Comparison of ENCODE assay signal across 8 cellular contexts in the genomic region with DNA sequence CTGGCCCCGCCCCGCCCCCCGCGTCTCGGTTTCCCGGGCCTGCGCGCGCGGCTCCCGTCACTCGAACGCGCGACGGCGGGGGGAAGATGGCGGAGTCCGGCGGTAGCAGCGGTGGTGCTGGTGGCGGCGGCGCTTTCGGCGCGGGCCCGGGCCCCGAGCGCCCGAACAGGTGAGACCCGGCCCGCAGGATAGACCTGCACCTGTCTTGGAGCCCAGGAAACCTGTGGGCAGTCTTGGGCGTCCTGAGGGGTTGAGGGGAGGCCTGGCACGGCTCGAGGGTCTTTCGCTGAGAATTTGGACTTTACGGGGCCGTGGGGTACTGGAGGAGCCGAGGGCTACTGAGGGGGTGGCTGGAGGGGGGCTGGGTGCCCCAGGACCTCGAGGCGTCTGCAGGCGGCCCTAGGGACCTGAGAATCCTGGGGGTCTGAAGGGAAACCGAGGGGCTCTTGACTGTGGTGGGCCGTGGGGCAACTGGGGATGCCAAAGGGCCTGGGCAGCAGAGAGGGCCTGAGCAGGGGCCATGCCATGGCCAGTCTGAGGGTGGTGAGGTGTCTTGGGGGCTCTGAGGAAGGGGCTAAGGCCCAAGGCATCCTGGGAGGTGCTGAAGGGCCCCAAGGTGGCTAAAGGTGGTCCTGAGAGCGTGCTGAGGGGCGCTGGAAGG. TPM values are rescaled to one million over a fixed set of nuclear protein-coding genes. Genes with fewer than 3 reads are reported as not detected.
DNase-seq lines count a peak whose midpoint lies in the region; ATAC-seq and TF ChIP-seq lines count a peak whose summit lies in the region.

A gene with protein sequence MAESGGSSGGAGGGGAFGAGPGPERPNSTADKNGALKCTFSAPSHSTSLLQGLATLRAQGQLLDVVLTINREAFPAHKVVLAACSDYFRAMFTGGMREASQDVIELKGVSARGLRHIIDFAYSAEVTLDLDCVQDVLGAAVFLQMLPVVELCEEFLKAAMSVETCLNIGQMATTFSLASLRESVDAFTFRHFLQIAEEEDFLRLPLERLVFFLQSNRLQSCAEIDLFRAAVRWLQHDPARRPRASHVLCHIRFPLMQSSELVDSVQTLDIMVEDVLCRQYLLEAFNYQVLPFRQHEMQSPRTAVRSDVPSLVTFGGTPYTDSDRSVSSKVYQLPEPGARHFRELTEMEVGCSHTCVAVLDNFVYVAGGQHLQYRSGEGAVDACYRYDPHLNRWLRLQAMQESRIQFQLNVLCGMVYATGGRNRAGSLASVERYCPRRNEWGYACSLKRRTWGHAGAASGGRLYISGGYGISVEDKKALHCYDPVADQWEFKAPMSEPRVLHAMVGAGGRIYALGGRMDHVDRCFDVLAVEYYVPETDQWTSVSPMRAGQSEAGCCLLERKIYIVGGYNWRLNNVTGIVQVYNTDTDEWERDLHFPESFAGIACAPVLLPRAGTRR (plus strand): TSS at position 60 of the 661 bp plus-strand sequence. CDS start 27 bp downstream, at position 87.

- no peaks in the 10 kb centered on the region for H3K9me2 ChIP-seq in Loucy (replicated peaks; ENCODE audit: low read depth, low read length)

- H3K27me3 ChIP-seq in CD4-positive, alpha-beta T cell (ENCODE audit: control insufficient read depth, insufficient read depth, low read length), result no peaks in the 10 kb centered on the region
- H3K27me3 ChIP-seq in Loucy (ENCODE audit: insufficient read depth, low read length, poor library complexity, severe bottlenecking) (no peaks in the 10 kb centered on the region), duodenal mucosa (ENCODE audit: control insufficient read depth in 1 of 2, insufficient read depth in 2 of 2, low read length in 2 of 2) (peaks cover 0 to 2% of the 10 kb centered on the region in 2 donors)

- peak within 1 kb of the TSS; percentile 90 for H2AFZ ChIP-seq in Loucy (ENCODE audit: low read length)

- peaks cover 19% of the 10 kb centered on the region; the same call in 1 of the 2 replicates for H3K79me2 ChIP-seq in Loucy (ENCODE audit: insufficient read depth, low read length)

- no peaks in the 10 kb centered on the region for H3K9me3 ChIP-seq in CD4-positive, alpha-beta T cell (ENCODE audit: control insufficient read depth, low read length)
- no peaks in the 10 kb centered on the region for H3K9me3 ChIP-seq in Loucy (ENCODE audit: insufficient read depth, low read depth, low read length)
- no peaks in the 10 kb centered on the region for H3K9me3 ChIP-seq in duodenal mucosa (ENCODE audit: control insufficient read depth in 1 of 2, low read length in 2 of 2)

- H3F3A ChIP-seq in Loucy (ENCODE audit: low read depth), result no peaks in the 10 kb centered on the region

- H3K4me1 ChIP-seq in Loucy (ENCODE audit: insufficient read depth, low read length, poor library complexity, severe bottlenecking) (peaks cover 11% of the 10 kb centered on the region), duodenal mucosa (ENCODE audit: control insufficient read depth in 1 of 2, insufficient read depth in 2 of 2, low read length in 2 of 2) (peaks cover 25 to 32% of the 10 kb centered on the region in 2 donors)

- H3K4me3 Mint-ChIP-seq in CD4-positive, alpha-beta T cell, result peak within 1 kb of the TSS; percentile 91
- H3K4me3 Mint-ChIP-seq in neural crest cell, result peak within 1 kb of the TSS; percentile 97

- peaks cover 5% of the 10 kb centered on the region for H4K20me1 ChIP-seq in Loucy (ENCODE audit: insufficient read depth, low read length, poor library complexity, severe bottlenecking)

- no peaks in the 10 kb centered on the region for H3K27me3 Mint-ChIP-seq in CD4-positive, alpha-beta T cell
- H3K27me3 Mint-ChIP-seq in neural crest cell (ENCODE audit: low read depth), result no peaks in the 10 kb centered on the region

- H3K4me2 ChIP-seq in Loucy (ENCODE audit: low read depth, low read length, poor library complexity, severe bottlenecking), result peak within 1 kb of the TSS; percentile 91

- H3K9me3 Mint-ChIP-seq in CD4-positive, alpha-beta T cell, result no peaks in the 10 kb centered on the region
- no peaks in the 10 kb centered on the region for H3K9me3 Mint-ChIP-seq in neural crest cell

- no peak for TF ChIP-seq CTCF in CD4-positive, alpha-beta T cell (IDR thresholded peaks at IDR 0.05)
- TF ChIP-seq CTCF in Loucy (conservative IDR thresholded peaks at IDR 0.05; ENCODE audit: low read length) (no peak), neural crest cell (conservative IDR thresholded peaks at IDR 0.05) (no peak), GM20000 (IDR thresholded peaks at IDR 0.05; ENCODE audit: extremely low read depth, missing control alignments) (no peak)

- peak within 1 kb of the TSS; percentile 72 for H3K27ac ChIP-seq in CD4-positive, alpha-beta T cell (ENCODE audit: low read depth, low read length)
- peak within 1 kb of the TSS; percentile 78 for H3K27ac ChIP-seq in duodenal mucosa (ENCODE audit: low read depth, low read length)

- H3K9ac ChIP-seq in Loucy (ENCODE audit: low read depth, low read length, poor library complexity, severe bottlenecking) (peak within 1 kb of the TSS; percentile 91), duodenal mucosa (ENCODE audit: low read depth in 1 of 2, low read length in 2 of 2) (peak within 1 kb of the TSS; percentile 69 to 85)

- POLR2A ChIA-PET in CD4-positive, alpha-beta T cell (lab: Charles Lee), result no interaction called here

- CTCF ChIA-PET in CD4-positive, alpha-beta T cell (lab: Charles Lee), result no interaction called here

- intact Hi-C loops in CD4-positive, alpha-beta T cell (cut with DNase I, micrococcal nuclease), result loop anchor here (1.0 to 5.0 kb wide), 9 partner anchors 43 to 500 kb away; partner anchors contain the start of genes COPE (in 1 of the 2), DDX49 (in 1 of the 2), ELL (in 1 of the 2) and REX1BD (in 1 of the 2)

- H3K36me3 ChIP-seq in Loucy (ENCODE audit: insufficient read depth, low read length), result no peaks in the 10 kb centered on the region
- H3K36me3 ChIP-seq in duodenal mucosa (ENCODE audit: control insufficient read depth in 1 of 2, insufficient read depth in 2 of 2, low read length in 2 of 2), result no peaks in the 10 kb centered on the region

- peak in 2 of 10 experiments; percentile 17 to 39 for DNase-seq in CD4-positive, alpha-beta T cell
- DNase-seq in neural crest cell (ENCODE audit: low read depth, low spot score), result no peak
- no peak for DNase-seq in SIG-M5 treated with dmso at 0.1 percent for 504 hours (lab: John Stamatoyannopoulos, UW; ENCODE audit: unreplicated experiment)
- DNase-seq in AML-193 (lab: John Stamatoyannopoulos, UW), result no peak
- no peak for DNase-seq in GM20000 (ENCODE audit: low spot score)
- DNase-seq in stimulated activated naive CD4-positive, alpha-beta T cell treated with Interleukin-2 at 50 U/mL for 16 hours (lab: John Stamatoyannopoulos, UW), result no peak

- H3K36me3 Mint-ChIP-seq in CD4-positive, alpha-beta T cell (ENCODE audit: low read depth), result no peaks in the 10 kb centered on the region
- no peaks in the 10 kb centered on the region for H3K36me3 Mint-ChIP-seq in neural crest cell (ENCODE audit: low read depth)

- peak within 1 kb of the TSS; percentile 83 for H3K27ac Mint-ChIP-seq in CD4-positive, alpha-beta T cell
- peak within 1 kb of the TSS; percentile 27 for H3K27ac Mint-ChIP-seq in neural crest cell (ENCODE audit: unreplicated experiment)

- H3K4me3 ChIP-seq in Loucy (ENCODE audit: low read length, poor library complexity, severe bottlenecking) (peak within 1 kb of the TSS; percentile 95), duodenal mucosa (ENCODE audit: low read depth in 1 of 2, low read length in 2 of 2) (peak within 1 kb of the TSS; percentile 73 to 80)

- no peak for ATAC-seq in CD4-positive, alpha-beta T cell (ENCODE audit: poor library complexity)

- H3K4me1 Mint-ChIP-seq in CD4-positive, alpha-beta T cell (ENCODE audit: low read depth), result peaks cover 35% of the 10 kb centered on the region
- H3K4me1 Mint-ChIP-seq in neural crest cell, result peaks cover 21% of the 10 kb centered on the region

RNA-seq across cellular contexts. Expression of the gene that starts here (rescaled TPM):
- 10 to 100 TPM; 13.7 to 19.0 TPM for total RNA-seq in CD4-positive, alpha-beta T cell
- total RNA-seq in neural crest cell, result 11.1 and 12.3 TPM in 2 replicates
